8 cellular contexts compared by ENCODE assay signal in genomic region chr11:776459-777287, GRCh38. TPM values are rescaled to one million over a fixed set of nuclear protein-coding genes. Genes with fewer than 3 reads are reported as not detected.
DNase-seq lines count a peak whose midpoint lies in the region; ATAC-seq, FAIRE-seq and TF ChIP-seq lines count a peak whose summit lies in the region.

No MANE protein-coding gene starts in this region.

- 1% methylated on average over 29 of the region's 68 CpGs for WGBS in K562 (ENCODE audit: insufficient coverage, low coverage, missing lambda C conversion rate)

- H3K4me3 ChIP-seq in K562 = peak overlapping the region; percentile 81
- peak overlapping the region; percentile 79 to 91 (median 85) for H3K4me3 ChIP-seq in keratinocyte (ENCODE audit: control insufficient read depth in 2 of 3, extremely low read depth in 1 of 3, insufficient read depth in 2 of 3, low read depth in 1 of 3, low read length in 3 of 3)

- no peaks in the 10 kb centered on the region for H3K36me3 Mint-ChIP-seq in activated naive CD4-positive, alpha-beta T cell treated with anti-CD3 and anti-CD28 coated beads, Interleukin-2, amount 50 U/mL, for 24 hours

- BruUV-seq in K562 (replicated peaks; lab: Mats Ljungman, UMichigan) = TSS peak; percentile 72

- peak overlapping the region; percentile 62 for H3K27ac Mint-ChIP-seq in activated naive CD4-positive, alpha-beta T cell treated with anti-CD3 and anti-CD28 coated beads, Interleukin-2, amount 50 U/mL, for 24 hours

- H3K27me3 ChIP-seq in K562 (ENCODE audit: control insufficient read depth in 2 of 2, insufficient read depth in 2 of 2, low read length in 2 of 2) = no peaks in the 10 kb centered on the region
- no peaks in the 10 kb centered on the region for H3K27me3 ChIP-seq in keratinocyte (ENCODE audit: control insufficient read depth, extremely low read depth, insufficient read depth, low read length)

- dilution Hi-C loops in keratinocyte (cut with MboI; ENCODE audit: extremely low pct_ligation_motif_present, low sequenced_read_pairs) = no loop called here

- H4K20me1 ChIP-seq in K562 (replicated peaks; ENCODE audit: control insufficient read depth, insufficient read depth, low read length) (peaks cover 28% of the 10 kb centered on the region), keratinocyte (ENCODE audit: control insufficient read depth, extremely low read depth, insufficient read depth, low read length) (peaks cover 11% of the 10 kb centered on the region)

- CTCF ChIA-PET in K562 (lab: Yijun Ruan, JAX; ENCODE audit: low intra/inter-chr PET ratio) = interaction anchor here (0.5 kb wide), 1 partner anchor 22 kb away, joined by 3 read pairs; the partner anchor contains the start of gene SLC25A22

- H3K79me2 ChIP-seq in K562 (ENCODE audit: control insufficient read depth, insufficient read depth, low read length) = peaks cover 71% of the 10 kb centered on the region
- peaks cover 72% of the 10 kb centered on the region for H3K79me2 ChIP-seq in keratinocyte (ENCODE audit: control insufficient read depth, insufficient read depth, low read length)

- peaks cover 6% of the 10 kb centered on the region for H3K9me1 ChIP-seq in K562 (ENCODE audit: control insufficient read depth, insufficient read depth, low read length)
- H3K9me1 ChIP-seq in keratinocyte (ENCODE audit: control insufficient read depth, extremely low read depth, insufficient read depth, low read length) = peaks cover 12% of the 10 kb centered on the region

- H2AFZ ChIP-seq in K562 (ENCODE audit: low read depth, low read length) (peak overlapping the region; percentile 68; the same call in 1 of the 2 replicates), keratinocyte (ENCODE audit: control insufficient read depth, low read length) (no peak overlapping the region)

- H3K9me3 Mint-ChIP-seq in activated naive CD4-positive, alpha-beta T cell treated with anti-CD3 and anti-CD28 coated beads, Interleukin-2, amount 50 U/mL, for 24 hours = no peaks in the 10 kb centered on the region

- peaks cover 16 to 87% of the 10 kb centered on the region in 2 experiments for H3K4me1 ChIP-seq in K562 (replicated peaks in 1 of 2; ENCODE audit: control insufficient read depth in 2 of 2, insufficient read depth in 2 of 2, low read length in 2 of 2)
- peaks cover 19% of the 10 kb centered on the region for H3K4me1 ChIP-seq in keratinocyte (ENCODE audit: control insufficient read depth, extremely low read depth, insufficient read depth, low read length)

- peaks cover 25% of the 10 kb centered on the region for H3K4me1 Mint-ChIP-seq in activated naive CD4-positive, alpha-beta T cell treated with anti-CD3 and anti-CD28 coated beads, Interleukin-2, amount 50 U/mL, for 24 hours

- H3K4me2 ChIP-seq in K562 (ENCODE audit: insufficient read depth, low read length) (peak overlapping the region; percentile 84), keratinocyte (ENCODE audit: control insufficient read depth, extremely low read depth, insufficient read depth, low read depth, low read length) (peak overlapping the region; percentile 91)

- H3K27ac ChIP-seq in K562 (ENCODE audit: extremely low read depth, low read depth, low read length) (peak overlapping the region; percentile 76), keratinocyte (ENCODE audit: control insufficient read depth, insufficient read depth, low read length) (peak overlapping the region; percentile 77)

- DNase-seq in activated naive CD4-positive, alpha-beta T cell treated with anti-CD3 and anti-CD28 coated beads, Interleukin-2, amount 50 U/mL, for 16 hours = no peak
- DNase-seq in NCI-H146 (lab: John Stamatoyannopoulos, UW) (peak; percentile 75), K562 (ENCODE audit: extremely low read depth in 1 of 4, low spot score in 3 of 4) (peak; percentile 59 to 90 (median 84)), keratinocyte (ENCODE audit: low read depth, low spot score) (no peak), ureter (ENCODE audit: low spot score) (no peak)
- DNase-seq in stimulated activated naive CD8-positive, alpha-beta T cell treated with anti-CD3 and anti-CD28 coated beads, Interleukin-15, Interleukin-2, amounts not matched to agents 100 U/mL and 50 U/mL, for 24 hours = no peak

- H3K4me3 Mint-ChIP-seq in activated naive CD4-positive, alpha-beta T cell treated with anti-CD3 and anti-CD28 coated beads, Interleukin-2, amount 50 U/mL, for 24 hours = peak overlapping the region; percentile 86

- no peak for TF ChIP-seq RAD21 in K562 (CRISPR knock-in tag; conservative IDR thresholded peaks at IDR 0.05 in 1 of 2, IDR thresholded peaks at IDR 0.05 in 1 of 2)

- FAIRE-seq in K562 (lab: Jason Lieb, UNC) = no peak
- no peak for FAIRE-seq in keratinocyte (lab: Jason Lieb, UNC)

- intact Hi-C loops in K562 (cut with micrococcal nuclease) = no loop called here

- POLR2A ChIA-PET in K562 (lab: Yijun Ruan, JAX) = interaction anchor here (0.6 to 1.7 kb wide), 5 partner anchors 9 to 55 kb away, joined by 3 to 9 read pairs (median 3); no protein-coding TSS in a partner anchor

- H3K9ac ChIP-seq in K562 (ENCODE audit: insufficient read depth in 1 of 2, low read depth in 2 of 2, low read length in 2 of 2) = peak overlapping the region; percentile 77 to 98
- peak overlapping the region; percentile 92 for H3K9ac ChIP-seq in keratinocyte (ENCODE audit: control insufficient read depth, extremely low read depth, insufficient read depth, low read length)

- ATAC-seq in HG02642 (IDR thresholded peaks at IDR 0.05; ENCODE audit: poor library complexity, unreplicated experiment) (peak; percentile 41), K562 (peak; percentile 53)
- peak; percentile 35 for ATAC-seq in stimulated activated naive CD8-positive, alpha-beta T cell treated with anti-CD3 and anti-CD28 coated beads, Interleukin-15, Interleukin-2, amounts not matched to agents 100 U/mL and 50 U/mL, for 24 hours

- H3K36me3 ChIP-seq in K562 (ENCODE audit: control insufficient read depth, insufficient read depth, low read length) = peaks cover 55% of the 10 kb centered on the region
- peaks cover 22 to 30% of the 10 kb centered on the region in 2 experiments for H3K36me3 ChIP-seq in keratinocyte (ENCODE audit: control insufficient read depth in 2 of 2, extremely low read depth in 1 of 2, insufficient read depth in 2 of 2, low read length in 2 of 2)

- no peaks in the 10 kb centered on the region; the same call in 1 of the 2 replicates for H3K9me3 ChIP-seq in K562 (replicated peaks; ENCODE audit: control insufficient read depth, insufficient read depth, low read depth, low read length)
- no peaks in the 10 kb centered on the region for H3K9me3 ChIP-seq in keratinocyte (ENCODE audit: control insufficient read depth, low read depth, low read length)

- TF ChIP-seq POLR2A in K562 (conservative IDR thresholded peaks at IDR 0.05) = 0 out of 2 replicates have a peak, but pooled peaks have one; percentile 28

- peak in 2 of 3 experiments; percentile 10 to 12; a peak in 2 of 6 replicates for TF ChIP-seq CTCF in K562 (IDR thresholded peaks at IDR 0.05 in 2 of 3, conservative IDR thresholded peaks at IDR 0.05 in 1 of 3; ENCODE audit: insufficient read depth in 2 of 3, low read depth in 1 of 3, low read length in 3 of 3)
- no peak for TF ChIP-seq CTCF in keratinocyte (optimal IDR thresholded peaks at IDR 0.05 in 1 of 3, IDR thresholded peaks at IDR 0.05 in 1 of 3, conservative IDR thresholded peaks at IDR 0.05 in 1 of 3; ENCODE audit: extremely low read depth in 1 of 3, insufficient read depth in 2 of 3, low read length in 3 of 3)

- in situ Hi-C loops in K562 (cut with MboI) = no loop called here

- no peak for TF ChIP-seq EP300 in K562 (IDR thresholded peaks at IDR 0.05; ENCODE audit: low read length)

- no peaks in the 10 kb centered on the region for H3K27me3 Mint-ChIP-seq in activated naive CD4-positive, alpha-beta T cell treated with anti-CD3 and anti-CD28 coated beads, Interleukin-2, amount 50 U/mL, for 24 hours

RNA-seq across cellular contexts. Expression of gene GATD1, which starts 0.6 kb away (rescaled TPM):
- total RNA-seq in K562 (2011; cell fraction: chromatin; rRNA removed; ENCODE audit: low replicate concordance) = 140 and 450 TPM in 2 replicates
- total RNA-seq in K562 (2011; cell fraction: nucleolus; rRNA removed) = 336 and 342 TPM in 2 replicates
- 156 and 178 TPM in 2 replicates for total RNA-seq in K562 (2011; cell fraction: nucleoplasm; rRNA removed)
- total RNA-seq in K562 (2014; rRNA removed) (50.8 and 50.9 TPM in 2 replicates), K562 (2014; rRNA removed; fragmentation: Illumina TruSeq; extraction: Trizol) (13.5 and 17.1 TPM in 2 replicates), K562 (2015; rRNA removed; fragmentation: Illumina TruSeq; extraction: Trizol) (45.4 and 49.5 TPM in 2 replicates), K562 (2021) (105 and 118 TPM in 2 replicates), ureter (82.5 TPM)
- polyA plus RNA-seq in K562 (2011; rRNA removed) (35.8 and 58.6 TPM in 2 replicates), K562 (2014; fragmentation: Illumina TruSeq; extraction: Trizol) (36.9 and 78.5 TPM in 2 replicates), K562 (2014; fragmentation: Nextera tagmentation; extraction: Ambion mirVana) (1 to 10 TPM; 2.8 to 3.3 TPM), K562 (2014; rRNA removed) (144 TPM in 2 replicates), keratinocyte (24.4 to 48.0 TPM (median 24.6 TPM) in 3 replicates)
- polyA plus RNA-seq in K562 (2011; cell fraction: cytosol; rRNA removed) = 47.9 and 104 TPM in 2 replicates
- polyA plus RNA-seq in K562 (2011; cell fraction: nucleus; rRNA removed) = 263 and 504 TPM in 2 replicates
- polyA plus RNA-seq in K562 (2012) = 53.2 and 84.6 TPM in 2 replicates
- polyA minus RNA-seq in K562 (2011; rRNA and poly(A)+ RNA removed) = 6.8 and 13.8 TPM in 2 replicates
- polyA minus RNA-seq in K562 (2011; cell fraction: cytosol; rRNA and poly(A)+ RNA removed) = 29.3 and 39.0 TPM in 2 replicates
- 57.2 and 63.4 TPM in 2 replicates for polyA minus RNA-seq in K562 (2011; cell fraction: nucleus; rRNA and poly(A)+ RNA removed)
- polyA plus RNA-seq in keratinocyte (2011; ENCODE audit: low read depth) = 8.2 TPM
- 18.2 and 41.8 TPM in 2 replicates for polyA plus RNA-seq in keratinocyte (2011; cell fraction: cytosol; rRNA removed)
- 116 and 155 TPM in 2 replicates for polyA plus RNA-seq in keratinocyte (2011; cell fraction: nucleus; rRNA removed)
- polyA plus RNA-seq in keratinocyte (2012; ENCODE audit: low replicate concordance) = 27.6 and 43.5 TPM in 2 replicates
- polyA minus RNA-seq in keratinocyte = 21.9 to 31.3 TPM (median 24.9 TPM) in 3 replicates
- polyA minus RNA-seq in keratinocyte (2011; cell fraction: cytosol; rRNA and poly(A)+ RNA removed) = 37.8 TPM
- 34.8 and 49.2 TPM in 2 replicates for polyA minus RNA-seq in keratinocyte (2011; cell fraction: nucleus; rRNA and poly(A)+ RNA removed)

RNA-seq across cellular contexts. Expression of gene CEND1, which starts 13.2 kb away (rescaled TPM):
- total RNA-seq in K562 (2011; cell fraction: chromatin; rRNA removed; ENCODE audit: low replicate concordance) = not detected in 2 replicates
- total RNA-seq in K562 (2011; cell fraction: nucleolus; rRNA removed) = not detected in 2 replicates
- not detected in 2 replicates for total RNA-seq in K562 (2011; cell fraction: nucleoplasm; rRNA removed)
- total RNA-seq in K562 (2014; rRNA removed) = 0.18 and 0.73 TPM in 2 replicates
- total RNA-seq in K562 (2014; rRNA removed; fragmentation: Illumina TruSeq; extraction: Trizol) = not detected in 2 replicates
- not detected in 2 replicates for total RNA-seq in K562 (2015; rRNA removed; fragmentation: Illumina TruSeq; extraction: Trizol)
- 0.16 and 0.63 TPM in 2 replicates for total RNA-seq in K562 (2021)
- polyA plus RNA-seq in K562 (2011; rRNA removed) = not detected in 2 replicates
- polyA plus RNA-seq in K562 (2011; cell fraction: cytosol; rRNA removed) = 0.06 TPM in 1 of 2 replicates, not detected in the other
- polyA plus RNA-seq in K562 (2011; cell fraction: nucleus; rRNA removed) = not detected in 2 replicates
- 0.28 and 0.31 TPM in 2 replicates for polyA plus RNA-seq in K562 (2012)
- polyA plus RNA-seq in K562 (2014; fragmentation: Illumina TruSeq; extraction: Trizol) = 0.13 and 0.24 TPM in 2 replicates
- not detected for polyA plus RNA-seq in K562 (2014; fragmentation: Nextera tagmentation; extraction: Ambion mirVana)
- polyA plus RNA-seq in K562 (2014; rRNA removed) = 1.2 TPM in 1 of 2 replicates, not detected in the other
- polyA minus RNA-seq in K562 (2011; rRNA and poly(A)+ RNA removed) = not detected in 2 replicates
- not detected in 2 replicates for polyA minus RNA-seq in K562 (2011; cell fraction: cytosol; rRNA and poly(A)+ RNA removed)
- not detected in 2 replicates for polyA minus RNA-seq in K562 (2011; cell fraction: nucleus; rRNA and poly(A)+ RNA removed)
- polyA plus RNA-seq in keratinocyte = not detected in 3 replicates
- polyA plus RNA-seq in keratinocyte (2011; ENCODE audit: low read depth) = not detected
- polyA plus RNA-seq in keratinocyte (2011; cell fraction: cytosol; rRNA removed) = not detected in 2 replicates
- polyA plus RNA-seq in keratinocyte (2011; cell fraction: nucleus; rRNA removed) = not detected in 2 replicates
- polyA plus RNA-seq in keratinocyte (2012; ENCODE audit: low replicate concordance) = 0.10 TPM in 1 of 2 replicates, not detected in the other
- polyA minus RNA-seq in keratinocyte = not detected in 3 replicates
- not detected for polyA minus RNA-seq in keratinocyte (2011; cell fraction: cytosol; rRNA and poly(A)+ RNA removed)
- polyA minus RNA-seq in keratinocyte (2011; cell fraction: nucleus; rRNA and poly(A)+ RNA removed) = not detected in 2 replicates
- total RNA-seq in ureter = 0.23 TPM

RNA-seq across cellular contexts. Expression of gene SLC25A22, which starts 21.4 kb away (rescaled TPM):
- total RNA-seq in K562 (2011; cell fraction: chromatin; rRNA removed; ENCODE audit: low replicate concordance) = 18.6 and 84.0 TPM in 2 replicates
- 75.0 and 76.5 TPM in 2 replicates for total RNA-seq in K562 (2011; cell fraction: nucleolus; rRNA removed)
- 35.6 and 39.5 TPM in 2 replicates for total RNA-seq in K562 (2011; cell fraction: nucleoplasm; rRNA removed)
- 17.0 and 21.5 TPM in 2 replicates for total RNA-seq in K562 (2014; rRNA removed)
- 2.5 and 3.0 TPM in 2 replicates for total RNA-seq in K562 (2014; rRNA removed; fragmentation: Illumina TruSeq; extraction: Trizol)
- total RNA-seq in K562 (2015; rRNA removed; fragmentation: Illumina TruSeq; extraction: Trizol) = 11.4 and 11.8 TPM in 2 replicates
- total RNA-seq in K562 (2021) = 54.7 and 55.4 TPM in 2 replicates
- polyA plus RNA-seq in K562 (2011; rRNA removed) = 9.3 and 32.2 TPM in 2 replicates
- 10.7 and 26.2 TPM in 2 replicates for polyA plus RNA-seq in K562 (2011; cell fraction: cytosol; rRNA removed)
- polyA plus RNA-seq in K562 (2011; cell fraction: nucleus; rRNA removed) = 46.7 and 86.6 TPM in 2 replicates
- polyA plus RNA-seq in K562 (2012) = 25.7 and 28.8 TPM in 2 replicates
- polyA plus RNA-seq in K562 (2014; fragmentation: Illumina TruSeq; extraction: Trizol) = 15.0 and 37.3 TPM in 2 replicates
- polyA plus RNA-seq in K562 (2014; fragmentation: Nextera tagmentation; extraction: Ambion mirVana) = under 1 TPM; 0.41 to 0.44 TPM
- polyA plus RNA-seq in K562 (2014; rRNA removed) = 30.0 and 32.8 TPM in 2 replicates
- polyA minus RNA-seq in K562 (2011; rRNA and poly(A)+ RNA removed) = 6.1 and 7.3 TPM in 2 replicates
- polyA minus RNA-seq in K562 (2011; cell fraction: cytosol; rRNA and poly(A)+ RNA removed) = 19.8 and 31.9 TPM in 2 replicates
- 14.7 and 16.0 TPM in 2 replicates for polyA minus RNA-seq in K562 (2011; cell fraction: nucleus; rRNA and poly(A)+ RNA removed)
- polyA plus RNA-seq in keratinocyte = 8.4 to 21.2 TPM (median 13.5 TPM) in 3 replicates
- polyA plus RNA-seq in keratinocyte (2011; ENCODE audit: low read depth) = 4.1 TPM
- polyA plus RNA-seq in keratinocyte (2011; cell fraction: cytosol; rRNA removed) = 12.1 and 24.3 TPM in 2 replicates
- polyA plus RNA-seq in keratinocyte (2011; cell fraction: nucleus; rRNA removed) = 27.1 and 28.4 TPM in 2 replicates
- 9.7 and 19.7 TPM in 2 replicates for polyA plus RNA-seq in keratinocyte (2012; ENCODE audit: low replicate concordance)
- polyA minus RNA-seq in keratinocyte = 9.0 to 51.7 TPM (median 10.8 TPM) in 3 replicates
- polyA minus RNA-seq in keratinocyte (2011; cell fraction: cytosol; rRNA and poly(A)+ RNA removed) = 24.4 TPM
- polyA minus RNA-seq in keratinocyte (2011; cell fraction: nucleus; rRNA and poly(A)+ RNA removed) = 14.7 and 24.3 TPM in 2 replicates
- total RNA-seq in ureter = 28.4 TPM

RNA-seq across cellular contexts. Expression of gene PIDD1, which starts 28.4 kb away (rescaled TPM):
- total RNA-seq in K562 (2011; cell fraction: chromatin; rRNA removed; ENCODE audit: low replicate concordance) = 31.9 and 139 TPM in 2 replicates
- total RNA-seq in K562 (2011; cell fraction: nucleolus; rRNA removed) = 157 and 166 TPM in 2 replicates
- total RNA-seq in K562 (2011; cell fraction: nucleoplasm; rRNA removed) = 58.5 and 69.8 TPM in 2 replicates
- total RNA-seq in K562 (2014; rRNA removed) (13.2 and 18.7 TPM in 2 replicates), K562 (2014; rRNA removed; fragmentation: Illumina TruSeq; extraction: Trizol) (0.95 and 1.0 TPM in 2 replicates), K562 (2015; rRNA removed; fragmentation: Illumina TruSeq; extraction: Trizol) (7.3 and 7.6 TPM in 2 replicates), K562 (2021) (31.3 and 32.1 TPM in 2 replicates), ureter (20.6 TPM)
- polyA plus RNA-seq in K562 (2011; rRNA removed) (8.5 and 20.7 TPM in 2 replicates), K562 (2014; fragmentation: Illumina TruSeq; extraction: Trizol) (3.0 and 11.1 TPM in 2 replicates), K562 (2014; fragmentation: Nextera tagmentation; extraction: Ambion mirVana) (under 1 TPM; 0.32 to 0.36 TPM), K562 (2014; rRNA removed) (47.5 and 52.7 TPM in 2 replicates), keratinocyte (2.5 to 6.4 TPM (median 2.9 TPM) in 3 replicates)
- 13.4 and 29.0 TPM in 2 replicates for polyA plus RNA-seq in K562 (2011; cell fraction: cytosol; rRNA removed)
- 284 and 380 TPM in 2 replicates for polyA plus RNA-seq in K562 (2011; cell fraction: nucleus; rRNA removed)
- 20.6 and 37.0 TPM in 2 replicates for polyA plus RNA-seq in K562 (2012)
- polyA minus RNA-seq in K562 (2011; rRNA and poly(A)+ RNA removed) = 2.6 and 3.2 TPM in 2 replicates
- 11.4 and 11.9 TPM in 2 replicates for polyA minus RNA-seq in K562 (2011; cell fraction: cytosol; rRNA and poly(A)+ RNA removed)
- 53.5 and 55.9 TPM in 2 replicates for polyA minus RNA-seq in K562 (2011; cell fraction: nucleus; rRNA and poly(A)+ RNA removed)
- polyA plus RNA-seq in keratinocyte (2011; ENCODE audit: low read depth) = 2.8 TPM
- 1.0 and 2.2 TPM in 2 replicates for polyA plus RNA-seq in keratinocyte (2011; cell fraction: cytosol; rRNA removed)
- 13.3 and 21.1 TPM in 2 replicates for polyA plus RNA-seq in keratinocyte (2011; cell fraction: nucleus; rRNA removed)
- polyA plus RNA-seq in keratinocyte (2012; ENCODE audit: low replicate concordance) = 4.7 and 6.5 TPM in 2 replicates
- polyA minus RNA-seq in keratinocyte = 2.0 to 6.9 TPM (median 2.5 TPM) in 3 replicates
- polyA minus RNA-seq in keratinocyte (2011; cell fraction: cytosol; rRNA and poly(A)+ RNA removed) = 5.9 TPM
- polyA minus RNA-seq in keratinocyte (2011; cell fraction: nucleus; rRNA and poly(A)+ RNA removed) = 7.3 and 11.3 TPM in 2 replicates

RNA-seq across cellular contexts. Expression of gene TALDO1, which starts 29.4 kb away (rescaled TPM):
- total RNA-seq in K562 (2011; cell fraction: chromatin; rRNA removed; ENCODE audit: low replicate concordance) = 172 and 310 TPM in 2 replicates
- total RNA-seq in K562 (2011; cell fraction: nucleolus; rRNA removed) = 171 and 194 TPM in 2 replicates
- 200 and 202 TPM in 2 replicates for total RNA-seq in K562 (2011; cell fraction: nucleoplasm; rRNA removed)
- total RNA-seq in K562 (2014; rRNA removed) = 507 and 536 TPM in 2 replicates
- 228 and 260 TPM in 2 replicates for total RNA-seq in K562 (2014; rRNA removed; fragmentation: Illumina TruSeq; extraction: Trizol)
- total RNA-seq in K562 (2015; rRNA removed; fragmentation: Illumina TruSeq; extraction: Trizol) = 413 and 441 TPM in 2 replicates
- total RNA-seq in K562 (2021) = 541 and 595 TPM in 2 replicates
- 416 and 427 TPM in 2 replicates for polyA plus RNA-seq in K562 (2011; rRNA removed)
- polyA plus RNA-seq in K562 (2011; cell fraction: cytosol; rRNA removed) = 459 and 498 TPM in 2 replicates
- polyA plus RNA-seq in K562 (2011; cell fraction: nucleus; rRNA removed) = 247 and 274 TPM in 2 replicates
- 413 and 492 TPM in 2 replicates for polyA plus RNA-seq in K562 (2012)
- polyA plus RNA-seq in K562 (2014; fragmentation: Illumina TruSeq; extraction: Trizol) = 400 and 436 TPM in 2 replicates
- 100 to 1,000 TPM; 328 to 492 TPM for polyA plus RNA-seq in K562 (2014; fragmentation: Nextera tagmentation; extraction: Ambion mirVana)
- polyA plus RNA-seq in K562 (2014; rRNA removed) = 520 and 521 TPM in 2 replicates
- 150 and 162 TPM in 2 replicates for polyA minus RNA-seq in K562 (2011; rRNA and poly(A)+ RNA removed)
- 252 and 295 TPM in 2 replicates for polyA minus RNA-seq in K562 (2011; cell fraction: cytosol; rRNA and poly(A)+ RNA removed)
- 42.5 and 74.1 TPM in 2 replicates for polyA minus RNA-seq in K562 (2011; cell fraction: nucleus; rRNA and poly(A)+ RNA removed)
- polyA plus RNA-seq in keratinocyte = 162 to 200 TPM (median 170 TPM) in 3 replicates
- polyA plus RNA-seq in keratinocyte (2011; ENCODE audit: low read depth) = 214 TPM
- 138 and 195 TPM in 2 replicates for polyA plus RNA-seq in keratinocyte (2011; cell fraction: cytosol; rRNA removed)
- 132 and 133 TPM in 2 replicates for polyA plus RNA-seq in keratinocyte (2011; cell fraction: nucleus; rRNA removed)
- 207 and 214 TPM in 2 replicates for polyA plus RNA-seq in keratinocyte (2012; ENCODE audit: low replicate concordance)
- 82.7 to 124 TPM (median 97.7 TPM) in 3 replicates for polyA minus RNA-seq in keratinocyte
- 164 TPM for polyA minus RNA-seq in keratinocyte (2011; cell fraction: cytosol; rRNA and poly(A)+ RNA removed)
- 31.6 and 36.6 TPM in 2 replicates for polyA minus RNA-seq in keratinocyte (2011; cell fraction: nucleus; rRNA and poly(A)+ RNA removed)
- total RNA-seq in ureter = 172 TPM

Comparison
In these comparisons a context has a peak if more than half of its experiments do, and no peak if none do; other contexts are left out.
1. DNase-seq: peak in NCI-H146 (single experiment) and K562 (4 of 4); none in activated naive CD4-positive, alpha-beta T cell treated with anti-CD3 and anti-CD28 coated beads, Interleukin-2, amount 50 U/mL, for 16 hours (single experiment), keratinocyte (single experiment), stimulated activated naive CD8-positive, alpha-beta T cell treated with anti-CD3 and anti-CD28 coated beads, Interleukin-15, Interleukin-2, amounts not matched to agents 100 U/mL and 50 U/mL, for 24 hours (single experiment) and ureter (single experiment).
2. CTCF ChIP-seq: peak in K562 (2 of 3); none in keratinocyte (0 of 3).
3. Peak in every context shown above with its lines, with median percentiles within 50 percentile points of each other: ATAC-seq.